Comparison of ENCODE assay signal across 21 cellular contexts in genomic region chr12:108174641-108175040, GRCh38. TPM values are rescaled to one million over a fixed set of nuclear protein-coding genes. Genes with fewer than 3 reads are reported as not detected.
A peak's percentile ranks its signal among the peaks of the same experiment; 100 is the strongest.
DNase-seq lines count a peak whose midpoint lies in the region; ATAC-seq, FAIRE-seq and TF ChIP-seq lines count a peak whose summit lies in the region.
"Had no signal": no experiment of that assay in that cellular context is flagged by ENCODE, and none has a peak within 500 bp of the region (broad histone marks: within the 10 kb centered on the region; RNA-seq: fewer than 3 reads in every experiment).

No MANE protein-coding gene starts in this region.

- peak overlapping the region; percentile 48 for H3K4me2 ChIP-seq in neural progenitor cell
- H3K4me2 ChIP-seq: A549 had no signal

- no peak overlapping the region for H2AFZ ChIP-seq in neural progenitor cell (replicated peaks)

- TF ChIP-seq CTCF in HEK293 (tag by site-specific recombination; IDR thresholded peaks at IDR 0.05), result no peak
- TF ChIP-seq CTCF in WTC11 (IDR thresholded peaks at IDR 0.05), result no peak
- TF ChIP-seq CTCF in neural progenitor cell (IDR thresholded peaks at IDR 0.05), result no peak

- H3K36me3 Mint-ChIP-seq in WTC11 (peaks cover 11% of the 10 kb centered on the region), neural progenitor cell (no peaks in the 10 kb centered on the region)
- no peaks in the 10 kb centered on the region for H3K36me3 Mint-ChIP-seq in activated T-cell treated with anti-CD3 and anti-CD28 coated beads, Interleukin-2, amount 50 U/mL, for 72 hours (ENCODE audit: insufficient read depth in 2 of 2)
- H3K36me3 Mint-ChIP-seq: CD4-positive, alpha-beta memory T cell had no signal

- intact Hi-C loops in Right ventricle myocardium superior (cut with DNase I), result no loop called here

- no peaks in the 10 kb centered on the region for H3K79me2 ChIP-seq in neural progenitor cell (ENCODE audit: low read depth)

- H3K4me1 ChIP-seq in HEK293 (ENCODE audit: control insufficient read depth, insufficient read depth, low read length), result no peaks in the 10 kb centered on the region
- peaks cover 25% of the 10 kb centered on the region for H3K4me1 ChIP-seq in neural progenitor cell
- H3K4me1 ChIP-seq: A549 had no signal

- H3K9me3 Mint-ChIP-seq in WTC11 (peaks cover 17% of the 10 kb centered on the region), neural progenitor cell (no peaks in the 10 kb centered on the region)
- H3K9me3 Mint-ChIP-seq in activated T-cell treated with anti-CD3 and anti-CD28 coated beads, Interleukin-2, amount 50 U/mL, for 72 hours, result no peaks in the 10 kb centered on the region

- no peak for FAIRE-seq in frontal cortex (lab: Jason Lieb, UNC)
- FAIRE-seq: A549, GM12891, GM18507 had no signal

- H3K9me3 ChIP-seq in HEK293 (ENCODE audit: control insufficient read depth, insufficient read depth, low read depth, low read length) (no peaks in the 10 kb centered on the region), neural progenitor cell (ENCODE audit: low read depth) (no peaks in the 10 kb centered on the region)
- H3K9me3 ChIP-seq: A549 had no signal

- no peak overlapping the region for H3K9ac ChIP-seq in neural progenitor cell

- no peaks in the 10 kb centered on the region for H3K36me3 ChIP-seq in HEK293 (ENCODE audit: control insufficient read depth in 2 of 2, insufficient read depth in 1 of 2, low read length in 2 of 2)
- H3K36me3 ChIP-seq in neural progenitor cell, result no peaks in the 10 kb centered on the region

- H3K4me3 Mint-ChIP-seq in WTC11 (no peak overlapping the region), neural progenitor cell (no peak overlapping the region)
- no peak overlapping the region for H3K4me3 Mint-ChIP-seq in activated T-cell treated with anti-CD3 and anti-CD28 coated beads, Interleukin-2, amount 50 U/mL, for 72 hours
- H3K4me3 Mint-ChIP-seq: CD4-positive, alpha-beta memory T cell; HFFc6 had no signal

- H3K4me1 Mint-ChIP-seq in WTC11, result peaks cover 44% of the 10 kb centered on the region
- peaks cover 29% of the 10 kb centered on the region for H3K4me1 Mint-ChIP-seq in neural progenitor cell
- H3K4me1 Mint-ChIP-seq in activated T-cell treated with anti-CD3 and anti-CD28 coated beads, Interleukin-2, amount 50 U/mL, for 72 hours (ENCODE audit: low read depth), result no peaks in the 10 kb centered on the region
- H3K4me1 Mint-ChIP-seq: CD4-positive, alpha-beta memory T cell had no signal

- H3K27ac ChIP-seq in HEK293 (ENCODE audit: extremely low read depth, low read depth, low read length) (no peak overlapping the region), neural progenitor cell (peak overlapping the region; percentile 56)
- H3K27ac ChIP-seq: A549 had no signal

- DNase-seq in WTC11 (ENCODE audit: low spot score), result no peak
- DNase-seq in neural progenitor cell (ENCODE audit: low spot score), result no peak
- no peak for DNase-seq in Right ventricle myocardium superior
- DNase-seq in frontal cortex (ENCODE audit: low spot score in 2 of 2), result no peak
- no peak for DNase-seq in activated T-cell treated with anti-CD3 and anti-CD28 coated beads, Interleukin-2, amount 50 U/mL, for 72 hours
- DNase-seq in AG08396 (ENCODE audit: low spot score), result no peak
- DNase-seq: 8988T; ACHN; Calu3; CD4-positive, alpha-beta memory T cell; DMS53; DMS79 treated with DMSO at 0.1 percent for 48 hours; GF-D8; GOT3; H7; HFFc6 had no signal

- CTCF ChIA-PET in HEK293 (lab: Yijun Ruan, JAX) (interaction anchor here (0.6 to 0.9 kb wide), 2 partner anchors 16 to 21 kb away, joined by 3 read pairs; no protein-coding TSS in a partner anchor), WTC11 (lab: Charles Lee) (interaction anchor here (1.2 to 2.8 kb wide), 4 partner anchors 8 to 263 kb away, joined by 3 to 10 read pairs (median 4); partner anchors contain the start of gene WSCD2)

- ATAC-seq in WTC11 (no peak), Right ventricle myocardium superior (ENCODE audit: poor library complexity) (no peak)
- ATAC-seq in activated T-cell treated with anti-CD3 and anti-CD28 coated beads, Interleukin-2, amount 50 U/mL, for 72 hours (replicated peaks in 1 of 2), result no peak
- ATAC-seq: HCT116 had no signal

- no peaks in the 10 kb centered on the region for H3K27me3 ChIP-seq in neural progenitor cell

- peaks cover 51% of the 10 kb centered on the region for H3F3A ChIP-seq in neural progenitor cell (ENCODE audit: low read depth)

- H3K4me3 ChIP-seq in HEK293 (ENCODE audit: low read depth, low read length) (no peak overlapping the region), neural progenitor cell (no peak overlapping the region)
- H3K4me3 ChIP-seq: A549 had no signal

- no peaks in the 10 kb centered on the region for H4K20me1 ChIP-seq in neural progenitor cell (ENCODE audit: low read depth)

- no peaks in the 10 kb centered on the region; the same call in 1 of the 2 replicates for H3K27me3 Mint-ChIP-seq in WTC11 (ENCODE audit: low read depth)
- H3K27me3 Mint-ChIP-seq in neural progenitor cell (ENCODE audit: insufficient read depth, low read depth), result peaks cover 4% of the 10 kb centered on the region
- H3K27me3 Mint-ChIP-seq in activated T-cell treated with anti-CD3 and anti-CD28 coated beads, Interleukin-2, amount 50 U/mL, for 72 hours (ENCODE audit: low read depth), result peaks cover 8% of the 10 kb centered on the region

- POLR2A ChIA-PET in HEK293 (lab: Yijun Ruan, JAX), result no interaction called here
- POLR2A ChIA-PET in WTC11 (lab: Charles Lee), result no interaction called here

- H3K27ac Mint-ChIP-seq in WTC11, result no peak overlapping the region
- H3K27ac Mint-ChIP-seq in neural progenitor cell, result no peak overlapping the region
- no peak overlapping the region for H3K27ac Mint-ChIP-seq in activated T-cell treated with anti-CD3 and anti-CD28 coated beads, Interleukin-2, amount 50 U/mL, for 72 hours
- H3K27ac Mint-ChIP-seq: CD4-positive, alpha-beta memory T cell; HFFc6 had no signal

TF ChIP-seq in HEK293, 187 proteins besides CTCF, POLR2A, EP300 and RAD21 (continues in another document):
- TF ChIP-seq ZNF121 (tag by site-specific recombination; IDR thresholded peaks at IDR 0.05), result peak; percentile 38; the same call in 1 of the 2 replicates

TF ChIP-seq in WTC11, 78 proteins besides CTCF, POLR2A, EP300 and RAD21:
- TF ChIP-seq FOXP1 (CRISPR knock-in tag; IDR thresholded peaks at IDR 0.05; ENCODE audit: borderline replicate concordance), result no peak
- TF ChIP-seq, protein P1, sequence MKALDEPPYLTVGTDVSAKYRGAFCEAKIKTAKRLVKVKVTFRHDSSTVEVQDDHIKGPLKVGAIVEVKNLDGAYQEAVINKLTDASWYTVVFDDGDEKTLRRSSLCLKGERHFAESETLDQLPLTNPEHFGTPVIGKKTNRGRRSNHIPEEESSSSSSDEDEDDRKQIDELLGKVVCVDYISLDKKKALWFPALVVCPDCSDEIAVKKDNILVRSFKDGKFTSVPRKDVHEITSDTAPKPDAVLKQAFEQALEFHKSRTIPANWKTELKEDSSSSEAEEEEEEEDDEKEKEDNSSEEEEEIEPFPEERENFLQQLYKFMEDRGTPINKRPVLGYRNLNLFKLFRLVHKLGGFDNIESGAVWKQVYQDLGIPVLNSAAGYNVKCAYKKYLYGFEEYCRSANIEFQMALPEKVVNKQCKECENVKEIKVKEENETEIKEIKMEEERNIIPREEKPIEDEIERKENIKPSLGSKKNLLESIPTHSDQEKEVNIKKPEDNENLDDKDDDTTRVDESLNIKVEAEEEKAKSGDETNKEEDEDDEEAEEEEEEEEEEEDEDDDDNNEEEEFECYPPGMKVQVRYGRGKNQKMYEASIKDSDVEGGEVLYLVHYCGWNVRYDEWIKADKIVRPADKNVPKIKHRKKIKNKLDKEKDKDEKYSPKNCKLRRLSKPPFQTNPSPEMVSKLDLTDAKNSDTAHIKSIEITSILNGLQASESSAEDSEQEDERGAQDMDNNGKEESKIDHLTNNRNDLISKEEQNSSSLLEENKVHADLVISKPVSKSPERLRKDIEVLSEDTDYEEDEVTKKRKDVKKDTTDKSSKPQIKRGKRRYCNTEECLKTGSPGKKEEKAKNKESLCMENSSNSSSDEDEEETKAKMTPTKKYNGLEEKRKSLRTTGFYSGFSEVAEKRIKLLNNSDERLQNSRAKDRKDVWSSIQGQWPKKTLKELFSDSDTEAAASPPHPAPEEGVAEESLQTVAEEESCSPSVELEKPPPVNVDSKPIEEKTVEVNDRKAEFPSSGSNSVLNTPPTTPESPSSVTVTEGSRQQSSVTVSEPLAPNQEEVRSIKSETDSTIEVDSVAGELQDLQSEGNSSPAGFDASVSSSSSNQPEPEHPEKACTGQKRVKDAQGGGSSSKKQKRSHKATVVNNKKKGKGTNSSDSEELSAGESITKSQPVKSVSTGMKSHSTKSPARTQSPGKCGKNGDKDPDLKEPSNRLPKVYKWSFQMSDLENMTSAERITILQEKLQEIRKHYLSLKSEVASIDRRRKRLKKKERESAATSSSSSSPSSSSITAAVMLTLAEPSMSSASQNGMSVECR (CRISPR knock-in tag; IDR thresholded peaks at IDR 0.05; ENCODE audit: borderline replicate concordance), result no peak
- no peak for TF ChIP-seq SMAD4 (CRISPR knock-in tag; IDR thresholded peaks at IDR 0.05)
- no peak for TF ChIP-seq TCF7 (CRISPR knock-in tag; IDR thresholded peaks at IDR 0.05; ENCODE audit: low read depth)
- peak; percentile 84 for TF ChIP-seq ZNF121 (CRISPR knock-in tag; IDR thresholded peaks at IDR 0.05)

RNA-seq across cellular contexts. Expression of gene WSCD2, which starts 45.6 kb away (rescaled TPM):
- total RNA-seq in WTC11 (2021) (1.1 to 1.6 TPM (median 1.6 TPM) in 3 replicates), neural progenitor cell (ENCODE audit: low replicate concordance) (3.0 and 6.6 TPM in 2 replicates), Right ventricle myocardium superior (0.97 TPM), frontal cortex (2.9 TPM)
- not detected for total RNA-seq in activated T-cell treated with anti-CD3 and anti-CD28 coated beads, Interleukin-2, amount 50 U/mL, for 72 hours
- total RNA-seq: Calu3; CD4-positive, alpha-beta memory T cell; HFFc6 had no signal

Comparison
In these comparisons a context has a peak if more than half of its experiments do, and no peak if none do; other contexts are left out.
1. Of the 8 proteins assayed by ChIP-seq in both HEK293 and WTC11: peak only in HEK293: none; only in WTC11: none; in both: ZNF121; in neither: 7.